Comparison of ENCODE assay signal across 34 cellular contexts in the genomic region with DNA sequence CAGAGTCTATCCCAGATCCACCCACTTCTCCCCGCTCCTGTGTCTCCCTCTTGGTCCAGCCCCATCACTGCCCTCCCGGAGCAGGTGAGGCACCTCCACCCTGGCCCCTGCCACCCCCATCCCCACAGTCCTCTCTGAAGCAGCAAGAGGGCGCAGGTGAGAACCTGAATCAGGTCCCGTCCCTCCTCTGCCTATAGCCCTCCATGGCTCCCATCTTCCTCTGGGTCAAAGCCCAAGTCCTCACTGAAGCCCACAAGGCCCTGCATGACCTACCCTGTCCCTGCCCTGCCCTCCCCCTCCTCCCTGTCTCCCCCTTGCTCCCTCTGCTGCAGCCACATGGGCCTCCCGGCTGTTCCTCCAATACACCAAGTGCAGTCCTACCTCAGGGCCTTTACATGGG. TPM values are rescaled to one million over a fixed set of nuclear protein-coding genes. Genes with fewer than 3 reads are reported as not detected.
"Had no signal": no experiment of that assay in that cellular context is flagged by ENCODE, and none has a peak within 500 bp of the region (broad histone marks: within the 10 kb centered on the region; RNA-seq: fewer than 3 reads in every experiment).

No MANE protein-coding gene starts in this region.

- H3K27ac ChIP-seq: breast epithelium, SJCRH30, SK-N-MC, WERI-Rb-1 had no signal

- DNase-seq: activated CD4-positive, alpha-beta T cell treated with anti-CD3 and anti-CD28 coated beads, Interleukin-2, amount 10 ng/mL, durations not matched to agents 24 days and 14 days; activated CD4-positive, alpha-beta T cell treated with anti-CD3 and anti-CD28 coated beads, Interleukin-2, amount 50 U/mL, for 4 hours; activated CD8-positive, alpha-beta T cell treated with anti-CD3 and anti-CD28 coated beads for 36 hours; activated effector memory CD4-positive, alpha-beta T cell treated with anti-CD3 and anti-CD28 coated beads, Interleukin-2, amount 50 U/mL, for 16 hours; activated naive CD4-positive, alpha-beta T cell; activated naive CD4-positive, alpha-beta T cell treated with anti-CD3 and anti-CD28 coated beads, Interleukin-2, amount 50 U/mL, for 16 hours; activated naive CD8-positive, alpha-beta T cell treated with anti-CD3 and anti-CD28 coated beads for 36 hours; activated T-cell treated with anti-CD3 and anti-CD28 coated beads, Interleukin-2, amount 50 U/mL, for 1 hour; activated T-cell treated with anti-CD3 and anti-CD28 coated beads, Interleukin-2, amount 50 U/mL, for 72 hours; amniotic stem cell; aorta; NCI-H1092 treated with DMSO at 0.1 percent for 48 hours; NCI-H1417; NCI-H187 treated with DMSO at 0.1 percent for 48 hours; NCI-H2081; NCI-H2171 treated with DMSO at 0.1 percent for 48 hours; NCI-H2227 treated with DMSO at 0.1 percent for 48 hours; NCI-H446; NCI-H510A treated with DMSO at 0.1 percent for 48 hours; NCI-H526 treated with DMSO at 0.1 percent for 48 hours; SHP77; SJCRH30; T1000; WERI-Rb-1 had no signal

- H3K4me1 Mint-ChIP-seq: activated CD4-positive, alpha-beta T cell treated with anti-CD3 and anti-CD28 coated beads, Interleukin-2, amount 10 ng/mL, durations not matched to agents 24 days and 14 days; activated naive CD8-positive, alpha-beta T cell treated with anti-CD3 and anti-CD28 coated beads for 36 hours; activated T-helper 17 cell treated with anti-CD3 and anti-CD28 coated beads, Interleukin-2, amount 50 U/mL, for 72 hours had no signal

- H3K9me3 Mint-ChIP-seq: activated CD4-positive, alpha-beta T cell treated with anti-CD3 and anti-CD28 coated beads, Interleukin-2, amount 10 ng/mL, durations not matched to agents 24 days and 14 days; activated CD8-positive, alpha-beta T cell treated with anti-CD3 and anti-CD28 coated beads for 36 hours; activated naive CD8-positive, alpha-beta T cell treated with anti-CD3 and anti-CD28 coated beads for 36 hours; activated T-cell treated with anti-CD3 and anti-CD28 coated beads, Interleukin-2, amount 50 U/mL, for 72 hours; activated T-helper 17 cell treated with anti-CD3 and anti-CD28 coated beads, Interleukin-2, amount 50 U/mL, for 72 hours had no signal

- H3K27ac Mint-ChIP-seq: activated CD4-positive, alpha-beta T cell treated with anti-CD3 and anti-CD28 coated beads, Interleukin-2, amount 10 ng/mL, durations not matched to agents 24 days and 14 days; activated CD8-positive, alpha-beta T cell treated with anti-CD3 and anti-CD28 coated beads for 36 hours; activated naive CD8-positive, alpha-beta T cell treated with anti-CD3 and anti-CD28 coated beads for 36 hours; activated T-cell treated with anti-CD3 and anti-CD28 coated beads, Interleukin-2, amount 50 U/mL, for 72 hours; activated T-helper 17 cell treated with anti-CD3 and anti-CD28 coated beads, Interleukin-2, amount 50 U/mL, for 72 hours had no signal

- H3K36me3 ChIP-seq: breast epithelium, SJCRH30, WERI-Rb-1 had no signal

- H3K4me3 ChIP-seq: breast epithelium, SJCRH30, SK-N-MC had no signal

- H3K4me3 Mint-ChIP-seq: activated CD4-positive, alpha-beta T cell treated with anti-CD3 and anti-CD28 coated beads, Interleukin-2, amount 10 ng/mL, durations not matched to agents 24 days and 14 days; activated CD8-positive, alpha-beta T cell treated with anti-CD3 and anti-CD28 coated beads for 36 hours; activated naive CD8-positive, alpha-beta T cell treated with anti-CD3 and anti-CD28 coated beads for 36 hours; activated T-cell treated with anti-CD3 and anti-CD28 coated beads, Interleukin-2, amount 50 U/mL, for 72 hours; activated T-helper 17 cell treated with anti-CD3 and anti-CD28 coated beads, Interleukin-2, amount 50 U/mL, for 72 hours had no signal

- H3K4me1 ChIP-seq: breast epithelium, SJCRH30 had no signal

- ATAC-seq: activated CD8-positive, alpha-beta T cell treated with anti-CD3 and anti-CD28 coated beads for 36 hours; activated T-cell treated with anti-CD3 and anti-CD28 coated beads, Interleukin-2, amount 50 U/mL, for 72 hours; activated T-helper 17 cell treated with anti-CD3 and anti-CD28 coated beads, Interleukin-2, amount 50 U/mL, for 72 hours; Panc1 had no signal

- H3K9me3 ChIP-seq: breast epithelium, SJCRH30 had no signal

- H3K36me3 Mint-ChIP-seq: activated naive CD8-positive, alpha-beta T cell treated with anti-CD3 and anti-CD28 coated beads for 36 hours had no signal

- H3K27me3 Mint-ChIP-seq: activated CD4-positive, alpha-beta T cell treated with anti-CD3 and anti-CD28 coated beads, Interleukin-2, amount 10 ng/mL, durations not matched to agents 24 days and 14 days had no signal

- H3K27me3 ChIP-seq: SJCRH30 had no signal

RNA-seq across cellular contexts. Expression of gene ZNRF4, which starts 10.8 kb away (rescaled TPM):
- total RNA-seq: activated CD4-positive, alpha-beta T cell treated with anti-CD3 and anti-CD28 coated beads, Interleukin-2, amount 10 ng/mL, durations not matched to agents 24 days and 14 days; activated CD8-positive, alpha-beta memory T cell treated with anti-CD3 and anti-CD28 coated beads for 36 hours; activated CD8-positive, alpha-beta T cell treated with anti-CD3 and anti-CD28 coated beads for 36 hours; activated naive CD8-positive, alpha-beta T cell treated with anti-CD3 and anti-CD28 coated beads for 36 hours; activated T-cell treated with anti-CD3 and anti-CD28 coated beads, Interleukin-2, amount 50 U/mL, for 72 hours; activated T-helper 17 cell treated with anti-CD3 and anti-CD28 coated beads, Interleukin-2, amount 50 U/mL, for 72 hours; aorta; breast epithelium; cardiac septum; M059J; RPMI7951; SJCRH30; T-helper 1 cell treated with Interleukin-12 subunit alpha and Interleukin-12 subunit beta and Interleukin-4 antibody, amounts not matched to agents 30 ng/mL and 1 ng/mL, for 36 hours; T-helper 2 cell treated with Interferon-gamma antibody and Interleukin-4, amounts not matched to agents 100 ng/mL and 5 ng/mL, for 36 hours had no signal
- polyA plus RNA-seq: aorta had no signal
